In the genomic region with DNA sequence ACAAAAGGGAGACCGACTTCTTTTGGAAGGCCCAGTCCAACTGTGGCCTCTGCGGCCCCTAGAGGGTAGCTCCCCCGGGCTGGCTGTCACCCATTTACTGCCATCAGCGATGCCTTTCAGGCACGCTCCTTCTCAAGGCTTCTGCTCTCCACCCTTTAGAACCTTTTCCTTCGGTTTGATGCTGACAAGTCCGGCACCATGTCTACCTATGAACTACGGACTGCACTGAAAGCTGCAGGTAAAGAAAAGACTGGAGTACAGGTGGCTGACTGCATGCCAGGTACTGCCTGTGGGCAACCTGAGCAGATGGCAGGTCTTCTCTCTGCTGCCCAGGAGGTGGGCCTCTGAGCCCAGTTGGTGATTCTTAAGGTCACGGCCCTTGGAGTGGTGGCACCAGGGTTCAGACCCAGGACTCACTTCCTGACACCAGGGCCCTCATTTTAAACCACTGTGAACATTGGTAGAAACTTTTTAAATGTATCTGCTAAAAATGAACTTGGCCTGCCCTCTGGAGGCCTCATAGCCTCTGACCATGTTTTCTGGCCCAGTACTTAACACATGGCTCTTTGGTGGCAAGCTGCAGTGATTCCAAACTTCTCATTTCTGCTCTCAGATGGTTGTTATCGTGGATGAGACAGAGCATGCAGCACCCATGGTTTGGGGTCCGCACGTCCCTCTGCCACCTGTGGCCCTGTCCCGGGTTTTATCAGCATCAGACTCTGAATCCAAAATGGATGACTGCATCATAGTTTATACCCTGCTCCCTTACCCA, we compare ENCODE assay signal across 12 cellular contexts. TPM values are rescaled to one million over a fixed set of nuclear protein-coding genes. Genes with fewer than 3 reads are reported as not detected.
DNase-seq lines count a peak whose midpoint lies in the region; ATAC-seq and TF ChIP-seq lines count a peak whose summit lies in the region.
"Had no signal": no experiment of that assay in that cellular context is flagged by ENCODE, and none has a peak within 500 bp of the region (broad histone marks: within the 10 kb centered on the region; RNA-seq: fewer than 3 reads in every experiment).

No MANE protein-coding gene starts in this region.

- no peak overlapping the region for H2BK20ac ChIP-seq in H9 (ENCODE audit: low read depth, low read length, poor library complexity, severe bottlenecking)

- peak; percentile 26 for TF ChIP-seq CTCF in C4-2B (conservative IDR thresholded peaks at IDR 0.05)
- TF ChIP-seq CTCF in H9 (conservative IDR thresholded peaks at IDR 0.05) = peak; percentile 41; the same call in 2 of the 3 replicates

- no peaks in the 10 kb centered on the region for H3K4me1 ChIP-seq in H9 (ENCODE audit: insufficient read depth, low read length)

- H2BK120ac ChIP-seq in H9 (ENCODE audit: low read depth, low read length, poor library complexity, severe bottlenecking) = no peak overlapping the region

- no peaks in the 10 kb centered on the region for H4K20me1 ChIP-seq in H9 (ENCODE audit: control insufficient read depth, insufficient read depth, insufficient read length)

- peaks cover 4% of the 10 kb centered on the region; the same call in 1 of the 2 replicates for H3K27me3 ChIP-seq in H9 (ENCODE audit: insufficient read depth, low read length)

- no peak overlapping the region for H4K8ac ChIP-seq in H9 (replicated peaks; ENCODE audit: insufficient read length, low read depth, low read length)

- no peak overlapping the region for H3K9ac ChIP-seq in H9 (ENCODE audit: extremely low read depth, insufficient read length, low read length)

- no peak overlapping the region for H3K4me2 ChIP-seq in H9 (ENCODE audit: insufficient read depth, insufficient read length, low read length)

- no peaks in the 10 kb centered on the region for H3K79me2 ChIP-seq in H9 (ENCODE audit: insufficient read depth, low read length)

- no peaks in the 10 kb centered on the region for H3K36me3 Mint-ChIP-seq in H9 (ENCODE audit: insufficient read depth in 1 of 3, low read depth in 3 of 3)
- H3K36me3 Mint-ChIP-seq: activated naive CD8-positive, alpha-beta T cell treated with anti-CD3 and anti-CD28 coated beads for 36 hours; naive B cell had no signal

- H3K23me2 ChIP-seq in H9 (ENCODE audit: insufficient read length, low read depth, low read length, poor library complexity, severe bottlenecking) = no peaks in the 10 kb centered on the region

- peaks cover 2 to 5% of the 10 kb centered on the region in 2 experiments; a peak in 3 of 4 replicates for H3K4me1 Mint-ChIP-seq in H9
- H3K4me1 Mint-ChIP-seq: activated naive CD8-positive, alpha-beta T cell treated with anti-CD3 and anti-CD28 coated beads for 36 hours; naive B cell had no signal

- no peak overlapping the region for H2AK5ac ChIP-seq in H9 (ENCODE audit: insufficient read length, low read length)

- WGBS in H9 (ENCODE audit: extremely low coverage, insufficient read length, low lambda C conversion rate) = no CpG with 5 or more reads among the region's 13 CpGs

- H3K14ac ChIP-seq in H9 (ENCODE audit: insufficient read depth, low read length) = no peak overlapping the region

- no peak overlapping the region for H2BK12ac ChIP-seq in H9 (ENCODE audit: insufficient read length, low read depth, low read length)

- H2BK15ac ChIP-seq in H9 (ENCODE audit: low read depth, low read length) = no peak overlapping the region

- H2BK5ac ChIP-seq in H9 (ENCODE audit: insufficient read length, low read length) = no peak overlapping the region

- H3K27ac ChIP-seq in C4-2B (no peak overlapping the region), H9 (ENCODE audit: insufficient read length, low read depth, low read length) (no peak overlapping the region)

- no peak overlapping the region for H3K23ac ChIP-seq in H9 (ENCODE audit: insufficient read length, low read depth, low read length)

- no peaks in the 10 kb centered on the region for H3K9me3 Mint-ChIP-seq in H9
- H3K9me3 Mint-ChIP-seq: activated naive CD8-positive, alpha-beta T cell treated with anti-CD3 and anti-CD28 coated beads for 36 hours; naive B cell; T-helper 1 cell treated with Interleukin-12 subunit alpha and Interleukin-12 subunit beta and Interleukin-4 antibody, amounts not matched to agents 30 μg/mL and 1 μg/mL, for 36 hours had no signal

- H3K27ac Mint-ChIP-seq in H9 = no peak overlapping the region
- H3K27ac Mint-ChIP-seq: activated naive CD8-positive, alpha-beta T cell treated with anti-CD3 and anti-CD28 coated beads for 36 hours; naive B cell; T-helper 1 cell treated with Interleukin-12 subunit alpha and Interleukin-12 subunit beta and Interleukin-4 antibody, amounts not matched to agents 30 μg/mL and 1 μg/mL, for 36 hours had no signal

- H3K56ac ChIP-seq in H9 (ENCODE audit: insufficient read length, low read depth, low read length) = no peak overlapping the region

- no peak overlapping the region for H2AFZ ChIP-seq in H9 (ENCODE audit: low read length)

- H3K4ac ChIP-seq in H9 (ENCODE audit: low read depth, low read length) = no peak overlapping the region

- no peaks in the 10 kb centered on the region for H3K79me1 ChIP-seq in H9 (ENCODE audit: insufficient read depth, low read depth, low read length, poor library complexity, severe bottlenecking)

- no peak overlapping the region for H3K18ac ChIP-seq in H9 (ENCODE audit: insufficient read length, low read depth, low read length)

- no peak overlapping the region for H4K91ac ChIP-seq in H9 (ENCODE audit: insufficient read length, low read depth, low read length)

- H3K4me3 Mint-ChIP-seq in H9 = no peak overlapping the region
- H3K4me3 Mint-ChIP-seq: activated naive CD8-positive, alpha-beta T cell treated with anti-CD3 and anti-CD28 coated beads for 36 hours; naive B cell; T-helper 1 cell treated with Interleukin-12 subunit alpha and Interleukin-12 subunit beta and Interleukin-4 antibody, amounts not matched to agents 30 μg/mL and 1 μg/mL, for 36 hours had no signal

- DNase-seq in H9 (no peak), amniotic epithelial cell (ENCODE audit: low read depth) (peak; percentile 11), kidney tubule cell (ENCODE audit: low spot score) (peak; percentile 25), germinal center (ENCODE audit: low spot score) (no peak), ureter (ENCODE audit: low spot score) (no peak)
- DNase-seq: activated naive CD8-positive, alpha-beta T cell treated with anti-CD3 and anti-CD28 coated beads for 36 hours; naive B cell; NCI-H146 had no signal

- H3T11ph ChIP-seq in H9 (ENCODE audit: low read length) = no peak overlapping the region

- no peaks in the 10 kb centered on the region for H3K9me3 ChIP-seq in H9 (ENCODE audit: control insufficient read depth, low read depth, low read length)

- no peak overlapping the region for H4K5ac ChIP-seq in H9 (ENCODE audit: insufficient read length, low read depth, low read length)

- H3K27me3 Mint-ChIP-seq in H9 (ENCODE audit: low read depth) = peaks cover 17% of the 10 kb centered on the region

- no peak for ATAC-seq in HG02678 (IDR thresholded peaks at IDR 0.05; ENCODE audit: unreplicated experiment)
- ATAC-seq in GM21360 (IDR thresholded peaks at IDR 0.05; ENCODE audit: unreplicated experiment) = no peak

RNA-seq across cellular contexts. Expression of a gene that starts 45.7 kb away (rescaled TPM):
- total RNA-seq in H9 (2021) (0.22 TPM in 1 of 2 replicates, not detected in the other), ureter (3.0 TPM)
- total RNA-seq: activated naive CD8-positive, alpha-beta T cell treated with anti-CD3 and anti-CD28 coated beads for 36 hours had no signal

Comparison
In these comparisons a context has a peak if more than half of its experiments do, and no peak if none do; other contexts are left out.
1. DNase-seq: peak in amniotic epithelial cell (single experiment) and kidney tubule cell (single experiment); none in H9 (single experiment), germinal center (single experiment) and ureter (single experiment).